Comparison of ENCODE assay signal across 9 cellular contexts in genomic region chr5:34687269-34688011, GRCh38. TPM values are rescaled to one million over a fixed set of nuclear protein-coding genes. Genes with fewer than 3 reads are reported as not detected.
DNase-seq lines count a peak whose midpoint lies in the region; ATAC-seq and TF ChIP-seq lines count a peak whose summit lies in the region.
"Had no signal": no experiment of that assay in that cellular context is flagged by ENCODE, and none has a peak within 500 bp of the region (broad histone marks: within the 10 kb centered on the region; RNA-seq: fewer than 3 reads in every experiment).

No MANE protein-coding gene starts in this region.

- H3K36me3 ChIP-seq in body of pancreas (replicated peaks in 1 of 2; ENCODE audit: insufficient read depth in 1 of 2, low read depth in 2 of 2) (no peaks in the 10 kb centered on the region), lung (ENCODE audit: control insufficient read depth in 2 of 2, insufficient read depth in 2 of 2, low read length in 2 of 2) (peaks cover 0 to 3% of the 10 kb centered on the region in 2 donors)

- peak overlapping the region; percentile 94 for H3K27ac Mint-ChIP-seq in type B pancreatic cell
- no peak overlapping the region for H3K27ac Mint-ChIP-seq in activated CD4-positive, alpha-beta memory T cell treated with anti-CD3 and anti-CD28 coated beads for 36 hours

- H3K27me3 Mint-ChIP-seq in type B pancreatic cell, result no peaks in the 10 kb centered on the region
- H3K27me3 Mint-ChIP-seq in activated CD4-positive, alpha-beta memory T cell treated with anti-CD3 and anti-CD28 coated beads for 36 hours, result peaks cover 4% of the 10 kb centered on the region

- CTCF ChIA-PET in activated CD4-positive, alpha-beta memory T cell treated with anti-CD3 and anti-CD28 coated beads for 36 hours (lab: Charles Lee), result no interaction called here

- POLR2A ChIA-PET in activated CD4-positive, alpha-beta memory T cell treated with anti-CD3 and anti-CD28 coated beads for 36 hours (lab: Charles Lee), result interaction anchor here (1.0 kb wide), 1 partner anchor 15 kb away, joined by 3 read pairs; no protein-coding TSS in a partner anchor

- peaks cover 24% of the 10 kb centered on the region for H3K36me3 Mint-ChIP-seq in type B pancreatic cell
- no peaks in the 10 kb centered on the region for H3K36me3 Mint-ChIP-seq in activated CD4-positive, alpha-beta memory T cell treated with anti-CD3 and anti-CD28 coated beads for 36 hours

- DNase-seq in HS-5 (ENCODE audit: low read depth) (peak; percentile 79), body of pancreas (peak in 3 of 4 donors; percentile 19 to 32 (median 28)), lung (ENCODE audit: low spot score) (no peak), type B pancreatic cell (ENCODE audit: extremely low spot score, unreplicated experiment) (no peak)
- DNase-seq in activated CD4-positive, alpha-beta memory T cell treated with anti-CD3 and anti-CD28 coated beads for 36 hours, result no peak
- DNase-seq in activated CD4-positive, alpha-beta T cell treated with anti-CD3 and anti-CD28 coated beads, Interleukin-2, amount 50 U/mL, for 4 hours, result no peak
- DNase-seq: Karpas-422; stimulated activated naive CD8-positive, alpha-beta T cell treated with anti-CD3 and anti-CD28 coated beads, Interleukin-15, Interleukin-2, amounts not matched to agents 100 U/mL and 50 U/mL, for 24 hours had no signal

- TF ChIP-seq CTCF in body of pancreas (IDR thresholded peaks at IDR 0.05), result peak in 1 of 7 experiments; percentile 16
- no peak for TF ChIP-seq CTCF in lung (IDR thresholded peaks at IDR 0.05; ENCODE audit: control extremely low read depth, extremely low read depth)
- TF ChIP-seq CTCF in type B pancreatic cell (conservative IDR thresholded peaks at IDR 0.05), result no peak

- WGBS in body of pancreas, 2 donors, result 25 to 28% methylated on average over 10 of the region's 10 CpGs
- WGBS in lung, 2 donors, result 68 to 77% methylated on average over 10 of the region's 10 CpGs

- peaks cover 66% of the 10 kb centered on the region for H3K4me1 Mint-ChIP-seq in type B pancreatic cell (ENCODE audit: unreplicated experiment)
- H3K4me1 Mint-ChIP-seq in activated CD4-positive, alpha-beta memory T cell treated with anti-CD3 and anti-CD28 coated beads for 36 hours (ENCODE audit: low read depth), result peaks cover 10% of the 10 kb centered on the region

- peak overlapping the region; percentile 23 for H3K4me3 Mint-ChIP-seq in type B pancreatic cell
- no peak overlapping the region for H3K4me3 Mint-ChIP-seq in activated CD4-positive, alpha-beta memory T cell treated with anti-CD3 and anti-CD28 coated beads for 36 hours

- no peaks in the 10 kb centered on the region for H3K9me3 Mint-ChIP-seq in type B pancreatic cell
- no peaks in the 10 kb centered on the region for H3K9me3 Mint-ChIP-seq in activated CD4-positive, alpha-beta memory T cell treated with anti-CD3 and anti-CD28 coated beads for 36 hours

- H3K27ac ChIP-seq in body of pancreas, result peak overlapping the region; percentile 35 to 88 (median 82)
- H3K27ac ChIP-seq in lung (ENCODE audit: low read depth in 1 of 2, low read length in 1 of 2), result no peak overlapping the region

- no peak for TF ChIP-seq POLR2A in body of pancreas (IDR thresholded peaks at IDR 0.05)

- intact Hi-C loops in body of pancreas (cut with DNase I), result no loop called here
- intact Hi-C loops in activated CD4-positive, alpha-beta memory T cell treated with anti-CD3 and anti-CD28 coated beads for 36 hours (cut with micrococcal nuclease), result no loop called here

- no peaks in the 10 kb centered on the region for H3K9me3 ChIP-seq in body of pancreas
- no peaks in the 10 kb centered on the region for H3K9me3 ChIP-seq in lung (ENCODE audit: control insufficient read depth in 2 of 2, insufficient read depth in 1 of 2, low read length in 1 of 2)

- H3K4me1 ChIP-seq in body of pancreas (peaks cover 47% of the 10 kb centered on the region), lung (ENCODE audit: control insufficient read depth in 2 of 2, insufficient read depth in 2 of 2, low read length in 2 of 2) (peaks cover 9 to 18% of the 10 kb centered on the region in 2 donors)

- ATAC-seq in body of pancreas (peak; percentile 58), lung (ENCODE audit: insufficient read depth, low FRiP score) (peak; percentile 22), GM18858 (IDR thresholded peaks at IDR 0.05; ENCODE audit: unreplicated experiment) (no peak)
- ATAC-seq: stimulated activated naive CD8-positive, alpha-beta T cell treated with anti-CD3 and anti-CD28 coated beads, Interleukin-15, Interleukin-2, amounts not matched to agents 100 U/mL and 50 U/mL, for 24 hours had no signal

- H3K27me3 ChIP-seq in body of pancreas, result no peaks in the 10 kb centered on the region
- H3K27me3 ChIP-seq in lung (ENCODE audit: control insufficient read depth, insufficient read depth), result no peaks in the 10 kb centered on the region

- H3K4me3 ChIP-seq in body of pancreas (no peak overlapping the region), lung (no peak overlapping the region)

RNA-seq across cellular contexts. Expression of gene RAI14, which starts 31.3 kb away (rescaled TPM):
- total RNA-seq in body of pancreas, result 10 to 100 TPM; 25.7 to 27.5 TPM
- total RNA-seq in lung, result 10 to 100 TPM; 65.1 to 91.5 TPM
- 10 to 100 TPM; 16.7 to 33.6 TPM for polyA plus RNA-seq in lung
- total RNA-seq in type B pancreatic cell (ENCODE audit: low replicate concordance), result 83.1 and 102 TPM in 2 replicates
- 1 to 10 TPM; 3.9 to 5.4 TPM for total RNA-seq in activated CD4-positive, alpha-beta memory T cell treated with anti-CD3 and anti-CD28 coated beads for 36 hours

Comparison
In these comparisons a context has a peak if more than half of its experiments do, and no peak if none do; other contexts are left out.
1. DNase-seq: peak in HS-5 (single experiment) and body of pancreas (3 of 4); none in lung (single experiment), type B pancreatic cell (single experiment), activated CD4-positive, alpha-beta memory T cell treated with anti-CD3 and anti-CD28 coated beads for 36 hours (single experiment) and activated CD4-positive, alpha-beta T cell treated with anti-CD3 and anti-CD28 coated beads, Interleukin-2, amount 50 U/mL, for 4 hours (0 of 2).
2. H3K27ac ChIP-seq: peak in body of pancreas (4 of 4); none in lung (0 of 2).
3. RNA of gene RAI14, which starts 31.3 kb away (total RNA-seq): 83.1 to 102 TPM in type B pancreatic cell, 65.1 to 91.5 TPM in lung and 25.7 to 27.5 TPM in body of pancreas; 3.9 to 5.4 TPM in activated CD4-positive, alpha-beta memory T cell treated with anti-CD3 and anti-CD28 coated beads for 36 hours; every median in the first group is over 4 times any median in the second.